Comparison of ENCODE assay signal across 9 cellular contexts in the genomic region with DNA sequence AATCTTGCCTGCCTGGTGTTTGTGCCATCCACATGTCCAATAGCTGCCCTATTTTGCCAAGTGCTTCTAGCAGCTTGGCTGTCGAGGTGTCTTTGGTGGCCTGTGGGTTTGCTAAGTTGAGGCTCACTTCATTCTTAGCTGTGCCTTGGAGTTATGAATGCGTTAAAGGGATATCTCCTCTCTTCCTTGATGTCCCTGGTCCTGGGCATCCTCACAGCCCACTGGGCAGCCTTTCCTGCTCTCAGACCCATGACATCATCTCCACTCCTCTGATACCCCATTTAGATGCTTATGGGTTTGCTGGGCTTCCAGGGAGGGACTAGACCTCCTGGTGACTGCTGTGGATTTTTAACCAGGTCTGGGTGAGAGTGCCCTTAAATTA. TPM values are rescaled to one million over a fixed set of nuclear protein-coding genes. Genes with fewer than 3 reads are reported as not detected.
DNase-seq lines count a peak whose midpoint lies in the region; ATAC-seq and TF ChIP-seq lines count a peak whose summit lies in the region.
"Had no signal": no experiment of that assay in that cellular context is flagged by ENCODE, and none has a peak within 500 bp of the region (broad histone marks: within the 10 kb centered on the region; RNA-seq: fewer than 3 reads in every experiment).

No MANE protein-coding gene starts in this region.

- no peak for DNase-seq in AG09309 (ENCODE audit: low read depth)
- no peak for DNase-seq in cardiac fibroblast (ENCODE audit: low read depth in 2 of 2)
- no peak for DNase-seq in naive thymus-derived CD8-positive, alpha-beta T cell
- DNase-seq in GM19238 (ENCODE audit: insufficient read length, low spot score), result no peak
- DNase-seq in NOMO-1 treated with dmso at 0.1 percent for 144 hours (lab: John Stamatoyannopoulos, UW; ENCODE audit: unreplicated experiment), result no peak
- no peak for DNase-seq in NCI-H187 treated with DMSO at 0.1 percent for 48 hours (lab: John Stamatoyannopoulos, UW)
- DNase-seq: NCI-H345 had no signal

- peaks cover 0 to 3% (median 0%) of the 10 kb centered on the region in 9 donors for H3K9me3 Mint-ChIP-seq in naive thymus-derived CD8-positive, alpha-beta T cell

- no peak overlapping the region for H3K27ac Mint-ChIP-seq in naive thymus-derived CD8-positive, alpha-beta T cell

- no peaks in the 10 kb centered on the region for H3K36me3 Mint-ChIP-seq in naive thymus-derived CD8-positive, alpha-beta T cell

- TF ChIP-seq CTCF in AG09309 (IDR thresholded peaks at IDR 0.05; ENCODE audit: control insufficient read depth, insufficient read depth, low read depth, low read length, missing control alignments) (no peak), cardiac fibroblast (IDR thresholded peaks at IDR 0.05; ENCODE audit: low read depth, low read length) (no peak)

- no peak overlapping the region for H3K9ac ChIP-seq in HUES6 (ENCODE audit: low read length)

- H3K4me1 ChIP-seq in HUES6 (ENCODE audit: control insufficient read depth, insufficient read depth, low read length), result peaks cover 46% of the 10 kb centered on the region

- POLR2A ChIA-PET in naive thymus-derived CD8-positive, alpha-beta T cell (lab: Charles Lee), result no interaction called here

- H3K27me3 ChIP-seq in HUES6 (ENCODE audit: control insufficient read depth, insufficient read depth, low read length), result peaks cover 16% of the 10 kb centered on the region

- peaks cover 25 to 68% (median 46%) of the 10 kb centered on the region in 5 donors for H3K27me3 Mint-ChIP-seq in naive thymus-derived CD8-positive, alpha-beta T cell

- no peak overlapping the region for H3K27ac ChIP-seq in HUES6 (ENCODE audit: low read depth, low read length)

- H3K9me3 ChIP-seq in HUES6 (ENCODE audit: control insufficient read depth, insufficient read depth, low read depth, low read length), result no peaks in the 10 kb centered on the region

- peaks cover 6 to 15% (median 9%) of the 10 kb centered on the region in 4 donors for H3K4me1 Mint-ChIP-seq in naive thymus-derived CD8-positive, alpha-beta T cell

- no peaks in the 10 kb centered on the region for H3K36me3 ChIP-seq in HUES6 (ENCODE audit: control insufficient read depth, insufficient read depth, low read length)

- no peak for ATAC-seq in naive thymus-derived CD8-positive, alpha-beta T cell
- ATAC-seq in HG03135 (IDR thresholded peaks at IDR 0.05; ENCODE audit: unreplicated experiment), result no peak

- H3K4me3 Mint-ChIP-seq in naive thymus-derived CD8-positive, alpha-beta T cell, result peak overlapping the region; percentile 58 to 82 (median 76)

- H3K4me3 ChIP-seq in AG09309 (ENCODE audit: control insufficient read depth, low read depth, low read length), result peak overlapping the region; percentile 62
- peak overlapping the region; percentile 80 for H3K4me3 ChIP-seq in HUES6 (ENCODE audit: low read depth, low read length)
- peak overlapping the region; percentile 68 to 79 for H3K4me3 ChIP-seq in cardiac fibroblast (replicated peaks in 1 of 2; ENCODE audit: low read depth in 2 of 2, low read length in 2 of 2)

RNA-seq across cellular contexts. Expression of gene LDLRAD3, which starts 1.3 kb away (rescaled TPM):
- total RNA-seq in naive thymus-derived CD8-positive, alpha-beta T cell, result not detected
- not detected for polyA plus RNA-seq in naive thymus-derived CD8-positive, alpha-beta T cell
